8 cellular contexts compared by ENCODE assay signal in the genomic region with DNA sequence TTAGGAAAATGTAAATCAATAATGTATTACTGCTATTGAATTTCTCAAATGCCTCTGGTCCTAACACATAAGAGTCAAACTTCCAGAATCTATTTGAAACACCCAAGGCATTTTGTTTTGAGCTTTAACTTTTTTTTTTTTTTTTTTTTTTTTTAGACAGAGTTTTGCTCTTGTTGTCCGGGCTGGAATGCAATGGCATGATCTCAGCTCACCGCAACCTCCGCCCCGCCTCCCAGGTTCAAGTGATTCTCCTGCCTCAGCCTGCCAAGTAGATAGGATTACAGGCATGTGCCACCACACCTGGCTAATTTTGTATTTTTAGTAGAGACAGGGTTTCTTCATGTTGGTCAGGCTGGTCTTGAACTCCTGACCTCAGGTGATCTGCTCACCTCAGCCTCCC.
DNase-seq lines count a peak whose midpoint lies in the region; ATAC-seq and TF ChIP-seq lines count a peak whose summit lies in the region.
"Not testable (repeated sequence)": the region's sequence is repeated elsewhere in the genome, so short reads cannot be mapped to it uniquely, and the experiment has no call there.

No MANE protein-coding gene starts in this region.

- not testable (repeated sequence) for H3K9me3 ChIP-seq in ovary

- not testable (repeated sequence) for H3K27me3 ChIP-seq in ovary

- ATAC-seq in left colon: peak; percentile 39

- peak; percentile 47 for DNase-seq in NCI-H2171 (lab: John Stamatoyannopoulos, UW)
- DNase-seq in caudate nucleus (lab: John Stamatoyannopoulos, UW): not testable (repeated sequence)
- DNase-seq in fibroblast of villous mesenchyme (ENCODE audit: low read depth): peak; percentile 51
- DNase-seq in left colon: peak in 1 of 2 donors; percentile 33
- DNase-seq in ovary: peak; percentile 69 to 83 (median 74)

- not testable (repeated sequence) for H3K36me3 ChIP-seq in ovary

- TF ChIP-seq CTCF in C4-2B (conservative IDR thresholded peaks at IDR 0.05); VCaP (conservative IDR thresholded peaks at IDR 0.05); fibroblast of villous mesenchyme (IDR thresholded peaks at IDR 0.05; ENCODE audit: insufficient read depth, low read depth, low read length); ovary (IDR thresholded peaks at IDR 0.05): not testable (repeated sequence)

- TF ChIP-seq EP300 in ovary (IDR thresholded peaks at IDR 0.05): not testable (repeated sequence)

- H3K4me1 ChIP-seq in ovary (ENCODE audit: insufficient read depth): peaks cover 33% of the 10 kb centered on the region

- intact Hi-C loops in left colon (cut with DNase I, micrococcal nuclease); ovary (cut with DNase I): not testable (repeated sequence)

- 0 out of 2 replicates have a peak overlapping the region, but pooled peaks have one; percentile 8 for H3K27ac ChIP-seq in C4-2B
- H3K27ac ChIP-seq in VCaP: peak overlapping the region; percentile 96
- peak overlapping the region; percentile 58 for H3K27ac ChIP-seq in caudate nucleus (ENCODE audit: low read depth, low read length)
- H3K27ac ChIP-seq in ovary: peak overlapping the region; percentile 75 to 91
- peak overlapping the region; percentile 75 for H3K27ac ChIP-seq in temporal lobe (ENCODE audit: low read depth, low read length)

- not testable (repeated sequence) for H3K4me3 ChIP-seq in fibroblast of villous mesenchyme (ENCODE audit: low read depth, low read length); ovary

- 9 to 33% (median 21%) methylated on average over 4 of the region's 4 CpGs for WGBS in ovary, 3 donors

- not testable (repeated sequence) for TF ChIP-seq POLR2A in ovary (IDR thresholded peaks at IDR 0.05)

Comparison
In these comparisons a context has a peak if more than half of its experiments do, and no peak if none do; other contexts are left out.
1. H3K27ac ChIP-seq: peak in every context shown above with its lines; median percentile 96 in VCaP; 83 in ovary; 75 in temporal lobe; 58 in caudate nucleus; 8 in C4-2B.